Comparison of ENCODE assay signal across 15 cellular contexts in genomic region chr4:112213091-112213490, GRCh38. TPM values are rescaled to one million over a fixed set of nuclear protein-coding genes. Genes with fewer than 3 reads are reported as not detected.
DNase-seq lines count a peak whose midpoint lies in the region; ATAC-seq, FAIRE-seq and TF ChIP-seq lines count a peak whose summit lies in the region.
"Had no signal": no experiment of that assay in that cellular context is flagged by ENCODE, and none has a peak within 500 bp of the region (broad histone marks: within the 10 kb centered on the region; RNA-seq: fewer than 3 reads in every experiment).

No MANE protein-coding gene starts in this region.

- no peaks in the 10 kb centered on the region for H3K9me3 ChIP-seq in DOHH2 (ENCODE audit: control insufficient read depth, insufficient read depth, low read length)
- no peaks in the 10 kb centered on the region for H3K9me3 ChIP-seq in K562 (replicated peaks; ENCODE audit: control insufficient read depth, insufficient read depth, low read depth, low read length)
- no peaks in the 10 kb centered on the region for H3K9me3 ChIP-seq in left lung
- H3K9me3 ChIP-seq: pancreas, SK-N-SH had no signal

- H3F3A ChIP-seq in DOHH2 (ENCODE audit: control insufficient read depth, insufficient read depth): no peaks in the 10 kb centered on the region; the same call in 1 of the 2 replicates

- H3K27me3 ChIP-seq in DOHH2 (ENCODE audit: control insufficient read depth, low read length): no peaks in the 10 kb centered on the region
- H3K27me3 ChIP-seq in K562 (ENCODE audit: control insufficient read depth in 2 of 2, insufficient read depth in 2 of 2, low read length in 2 of 2): no peaks in the 10 kb centered on the region
- H3K27me3 ChIP-seq in left lung: no peaks in the 10 kb centered on the region
- H3K27me3 ChIP-seq: brain microvascular endothelial cell, pancreas had no signal

- no peaks in the 10 kb centered on the region for H3K9me1 ChIP-seq in K562 (ENCODE audit: control insufficient read depth, insufficient read depth, low read length)

- no peak for TF ChIP-seq CTCF in DOHH2 (IDR thresholded peaks at IDR 0.05; ENCODE audit: low read depth, low read length, poor library complexity, severe bottlenecking)
- no peak for TF ChIP-seq CTCF in K562 (IDR thresholded peaks at IDR 0.05 in 2 of 3, conservative IDR thresholded peaks at IDR 0.05 in 1 of 3; ENCODE audit: insufficient read depth in 2 of 3, low read depth in 1 of 3, low read length in 3 of 3)
- TF ChIP-seq CTCF in left lung (IDR thresholded peaks at IDR 0.05): no peak

- no peak for TF ChIP-seq EP300 in K562 (IDR thresholded peaks at IDR 0.05; ENCODE audit: low read length)

- H3K27ac ChIP-seq in DOHH2 (ENCODE audit: low read depth, low read length): no peak overlapping the region
- H3K27ac ChIP-seq in K562 (ENCODE audit: extremely low read depth, low read depth, low read length): no peak overlapping the region
- H3K27ac ChIP-seq in left lung: no peak overlapping the region
- H3K27ac ChIP-seq: brain microvascular endothelial cell, pancreas had no signal

- 25% methylated on average over 2 of the region's 2 CpGs for WGBS in K562 (ENCODE audit: insufficient coverage, low coverage, missing lambda C conversion rate)

- intact Hi-C loops in K562 (cut with micrococcal nuclease): no loop called here
- intact Hi-C loops in left lung (cut with DNase I): no loop called here

- CTCF ChIA-PET in K562 (lab: Yijun Ruan, JAX; ENCODE audit: low intra/inter-chr PET ratio): interaction anchor here (2.0 kb wide), 1 partner anchor 311 kb away, joined by 9 read pairs; no protein-coding TSS in a partner anchor

- H3K4me1 ChIP-seq in DOHH2 (ENCODE audit: control insufficient read depth, low read length) (peaks cover 24% of the 10 kb centered on the region), K562 (replicated peaks in 1 of 2; ENCODE audit: control insufficient read depth in 2 of 2, insufficient read depth in 2 of 2, low read length in 2 of 2) (no peaks in the 10 kb centered on the region), left lung (peaks cover 0 to 12% of the 10 kb centered on the region in 2 donors)
- H3K4me1 ChIP-seq: pancreas had no signal

- H3K4me3 ChIP-seq in DOHH2 (ENCODE audit: low read length) (no peak overlapping the region), K562 (no peak overlapping the region), left lung (no peak overlapping the region)
- H3K4me3 ChIP-seq: pancreas had no signal

- TF ChIP-seq RAD21 in K562 (CRISPR knock-in tag; conservative IDR thresholded peaks at IDR 0.05 in 1 of 2, IDR thresholded peaks at IDR 0.05 in 1 of 2): no peak

- peak overlapping the region; percentile 11; the same call in 1 of the 2 replicates for H3K4me2 ChIP-seq in DOHH2 (ENCODE audit: low read length)
- H3K4me2 ChIP-seq in K562 (ENCODE audit: insufficient read depth, low read length): no peak overlapping the region
- H3K4me2 ChIP-seq: SK-N-SH had no signal

- H2AFZ ChIP-seq in K562 (ENCODE audit: low read depth, low read length): 0 out of 2 replicates have a peak overlapping the region, but pooled peaks have one; percentile 14

- TF ChIP-seq POLR2A in K562 (conservative IDR thresholded peaks at IDR 0.05): no peak

- H3K9ac ChIP-seq in K562 (ENCODE audit: insufficient read depth in 1 of 2, low read depth in 2 of 2, low read length in 2 of 2): no peak overlapping the region; a peak in 1 of 4 replicates
- H3K9ac ChIP-seq: SK-N-SH had no signal

- H3K36me3 ChIP-seq in DOHH2 (ENCODE audit: control insufficient read depth, low read length): no peaks in the 10 kb centered on the region
- H3K36me3 ChIP-seq in K562 (ENCODE audit: control insufficient read depth, insufficient read depth, low read length): no peaks in the 10 kb centered on the region
- H3K36me3 ChIP-seq in left lung: no peaks in the 10 kb centered on the region
- H3K36me3 ChIP-seq: brain microvascular endothelial cell, pancreas had no signal

- no TSS peak for BruUV-seq in K562 (replicated peaks; lab: Mats Ljungman, UMichigan)

- DNase-seq in LHCN-M2 (ENCODE audit: low read depth) (peak; percentile 66), K562 (ENCODE audit: extremely low read depth in 1 of 4, low spot score in 3 of 4) (peak in 1 of 4 experiments; percentile 25), left lung (no peak), NCI-H2171 (lab: John Stamatoyannopoulos, UW) (no peak)
- DNase-seq: activated CD4-positive, alpha-beta T cell treated with anti-CD3 and anti-CD28 coated beads, Interleukin-2, amount 10 ng/mL, durations not matched to agents 7 days and 5 days; activated effector memory CD4-positive, alpha-beta T cell treated with Interleukin-2 at 50 U/mL for 16 hours; NCI-H1105; pancreas; SK-N-SH had no signal

- H3K79me2 ChIP-seq in DOHH2 (ENCODE audit: control insufficient read depth, low read length): no peaks in the 10 kb centered on the region
- no peaks in the 10 kb centered on the region for H3K79me2 ChIP-seq in K562 (ENCODE audit: control insufficient read depth, insufficient read depth, low read length)

- POLR2A ChIA-PET in K562 (lab: Yijun Ruan, JAX): no interaction called here

- in situ Hi-C loops in K562 (cut with MboI): no loop called here

- no peak for FAIRE-seq in K562 (lab: Jason Lieb, UNC)
- FAIRE-seq: pancreas, urothelium cell line had no signal

- no peaks in the 10 kb centered on the region for H3K9me2 ChIP-seq in DOHH2 (replicated peaks; ENCODE audit: control insufficient read depth, low read length)
- H3K9me2 ChIP-seq: SK-N-SH had no signal

- ATAC-seq in GM21367 (IDR thresholded peaks at IDR 0.05; ENCODE audit: unreplicated experiment): peak; percentile 71
- peak; percentile 65 for ATAC-seq in K562
- ATAC-seq in left lung: no peak
- ATAC-seq in GM18909 (IDR thresholded peaks at IDR 0.05; ENCODE audit: poor library complexity, unreplicated experiment): no peak
- no peak for ATAC-seq in GM21423 (IDR thresholded peaks at IDR 0.05; ENCODE audit: unreplicated experiment)
- ATAC-seq: pancreas had no signal

- H4K20me1 ChIP-seq in DOHH2 (ENCODE audit: control insufficient read depth, insufficient read depth, low read depth, low read length): no peaks in the 10 kb centered on the region
- no peaks in the 10 kb centered on the region for H4K20me1 ChIP-seq in K562 (replicated peaks; ENCODE audit: control insufficient read depth, insufficient read depth, low read length)

TF ChIP-seq in K562, 482 proteins besides CTCF, POLR2A, EP300 and RAD21:
- TF ChIP-seq BHLHE40 (IDR thresholded peaks at IDR 0.05; ENCODE audit: low read length): peak; percentile 48; the same call in 1 of the 2 replicates
- TF ChIP-seq FOXA1 (IDR thresholded peaks at IDR 0.05; ENCODE audit: borderline replicate concordance): no peak
- TF ChIP-seq ARID3A (IDR thresholded peaks at IDR 0.05; ENCODE audit: borderline replicate concordance, low read depth, low read length): no peak
- TF ChIP-seq ZFX (CRISPR knock-in tag; IDR thresholded peaks at IDR 0.05): peak; percentile 31; the same call in 1 of the 2 replicates

RNA-seq across cellular contexts. Expression of gene AP1AR, which starts 18.5 kb away (rescaled TPM):
- total RNA-seq in LHCN-M2 (2014; rRNA removed) (21.6 and 26.5 TPM in 2 replicates), K562 (2014; rRNA removed) (12.2 and 14.7 TPM in 2 replicates), K562 (2014; rRNA removed; fragmentation: Illumina TruSeq; extraction: Trizol) (18.4 and 20.4 TPM in 2 replicates), K562 (2015; rRNA removed; fragmentation: Illumina TruSeq; extraction: Trizol) (20.2 and 20.7 TPM in 2 replicates), K562 (2021) (14.0 and 20.0 TPM in 2 replicates), left lung (10 to 100 TPM; 15.8 to 20.0 TPM)
- 3.6 TPM for polyA plus RNA-seq in LHCN-M2 (2012)
- 2.7 and 13.3 TPM in 2 replicates for total RNA-seq in K562 (2011; cell fraction: chromatin; rRNA removed; ENCODE audit: low replicate concordance)
- total RNA-seq in K562 (2011; cell fraction: nucleolus; rRNA removed): 3.4 and 5.0 TPM in 2 replicates
- 5.3 and 5.6 TPM in 2 replicates for total RNA-seq in K562 (2011; cell fraction: nucleoplasm; rRNA removed)
- polyA plus RNA-seq in K562 (2011; rRNA removed) (9.4 and 11.3 TPM in 2 replicates), K562 (2014; fragmentation: Illumina TruSeq; extraction: Trizol) (11.3 and 11.6 TPM in 2 replicates), K562 (2014; fragmentation: Nextera tagmentation; extraction: Ambion mirVana) (1 to 10 TPM; 2.6 to 2.7 TPM), K562 (2014; rRNA removed) (14.6 and 16.5 TPM in 2 replicates)
- 2.7 and 2.8 TPM in 2 replicates for polyA plus RNA-seq in K562 (2011; cell fraction: cytosol; rRNA removed)
- 5.2 and 6.6 TPM in 2 replicates for polyA plus RNA-seq in K562 (2011; cell fraction: nucleus; rRNA removed)
- polyA plus RNA-seq in K562 (2012): 8.5 and 10.1 TPM in 2 replicates
- 9.0 and 10.2 TPM in 2 replicates for polyA minus RNA-seq in K562 (2011; rRNA and poly(A)+ RNA removed)
- polyA minus RNA-seq in K562 (2011; cell fraction: cytosol; rRNA and poly(A)+ RNA removed): 10.6 and 10.7 TPM in 2 replicates
- 7.5 and 13.9 TPM in 2 replicates for polyA minus RNA-seq in K562 (2011; cell fraction: nucleus; rRNA and poly(A)+ RNA removed)

Comparison
In these comparisons a context has a peak if more than half of its experiments do, and no peak if none do; other contexts are left out.
1. ATAC-seq: peak in GM21367 (single experiment) and K562 (single experiment); none in left lung (single experiment), GM18909 (single experiment) and GM21423 (single experiment).